Comparison of ENCODE assay signal across 9 cellular contexts in the genomic region with DNA sequence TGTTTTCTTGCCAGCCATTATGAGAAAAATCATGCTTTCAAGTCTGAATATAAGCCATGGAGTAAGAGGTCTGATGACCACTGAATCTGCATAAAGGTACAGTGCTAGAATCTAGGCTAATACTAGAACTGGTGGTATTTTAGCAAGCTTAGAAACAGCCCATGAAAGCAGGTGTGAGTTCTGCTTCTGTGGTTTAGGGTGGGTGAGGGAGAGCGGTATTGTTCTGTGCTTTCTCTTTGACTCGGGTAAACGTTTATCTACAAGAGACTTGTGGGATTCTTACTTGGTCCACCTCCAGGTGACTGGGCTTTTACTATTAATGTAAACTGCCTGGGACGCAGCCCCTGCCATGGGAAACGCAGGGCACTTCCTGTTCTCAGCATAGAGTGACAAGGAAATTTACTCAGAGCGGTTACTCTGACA. TPM values are rescaled to one million over a fixed set of nuclear protein-coding genes. Genes with fewer than 3 reads are reported as not detected.
DNase-seq lines count a peak whose midpoint lies in the region; ATAC-seq, FAIRE-seq and TF ChIP-seq lines count a peak whose summit lies in the region.
"Had no signal": no experiment of that assay in that cellular context is flagged by ENCODE, and none has a peak within 500 bp of the region (broad histone marks: within the 10 kb centered on the region; RNA-seq: fewer than 3 reads in every experiment).

No MANE protein-coding gene starts in this region.

- DNase-seq in stimulated activated CD4-positive, alpha-beta T cell treated with anti-CD3 and anti-CD28 coated beads, Interleukin-12 subunit alpha, Interleukin-12 subunit beta, amount 100 ng/mL, for 48 hours (ENCODE audit: low read depth in 2 of 3, low spot score in 1 of 3) = peak in 2 of 3 donors; percentile 5 to 8
- no peak for DNase-seq in stimulated activated CD4-positive, alpha-beta T cell treated with anti-CD3 and anti-CD28 coated beads, Interleukin-12 subunit alpha, Interleukin-12 subunit beta, amount 100 ng/mL, for 4 hours
- peak; percentile 95 for DNase-seq in GM12878 (ENCODE audit: low read depth, low spot score)
- no peak for DNase-seq in upper lobe of right lung
- DNase-seq in NCI-H2107 (lab: John Stamatoyannopoulos, UW) = no peak
- no peak for DNase-seq in G401 (ENCODE audit: low spot score)
- no peak for DNase-seq in activated effector memory CD4-positive, alpha-beta T cell treated with Interleukin-2 at 50 U/mL for 16 hours

- H3K9ac ChIP-seq in GM12878 (ENCODE audit: control insufficient read depth, insufficient read depth, low read length) = peak overlapping the region; percentile 46

- in situ Hi-C loops in GM12878 (cut with MboI) = no loop called here
- in situ Hi-C loops in G401 (cut with HindIII; ENCODE audit: low sequenced_read_pairs) = no loop called here

- H3K9me3 ChIP-seq in GM12878 (replicated peaks; ENCODE audit: control insufficient read depth, insufficient read depth, low read length) (no peaks in the 10 kb centered on the region), upper lobe of right lung (no peaks in the 10 kb centered on the region)

- TF ChIP-seq POLR2A in GM12878 (IDR thresholded peaks at IDR 0.05; ENCODE audit: low read depth, low read length) = no peak

- peak overlapping the region; percentile 39; the same call in 1 of the 2 replicates for H2AFZ ChIP-seq in GM12878 (ENCODE audit: control insufficient read depth, low read depth, low read length)

- H3K79me2 ChIP-seq in GM12878 (ENCODE audit: control insufficient read depth, insufficient read depth, low read length) = no peaks in the 10 kb centered on the region

- H3K27me3 ChIP-seq in GM12878 (replicated peaks in 1 of 2; ENCODE audit: control insufficient read depth in 2 of 2, insufficient read depth in 2 of 2, low read length in 1 of 2) (no peaks in the 10 kb centered on the region), upper lobe of right lung (no peaks in the 10 kb centered on the region)

- no peak for TF ChIP-seq RAD21 in GM12878 (IDR thresholded peaks at IDR 0.05; ENCODE audit: insufficient read depth, low read depth, low read length)

- no TSS peak for BruUV-seq in GM12878 (replicated peaks; lab: Mats Ljungman, UMichigan)

- H3K4me1 ChIP-seq in GM12878 (ENCODE audit: control insufficient read depth, insufficient read depth, low read length) (peaks cover 25% of the 10 kb centered on the region), upper lobe of right lung (peaks cover 35% of the 10 kb centered on the region)

- no peaks in the 10 kb centered on the region for H3K36me3 ChIP-seq in GM12878 (ENCODE audit: control insufficient read depth in 2 of 2, insufficient read depth in 2 of 2, low read length in 1 of 2)
- peaks cover 33% of the 10 kb centered on the region for H3K36me3 ChIP-seq in upper lobe of right lung

- H3K27ac ChIP-seq in GM12878 (ENCODE audit: control insufficient read depth, insufficient read depth) (peak overlapping the region; percentile 84), upper lobe of right lung (peak overlapping the region; percentile 82)

- SMC1A ChIA-PET in GM12878 (lab: Charles Lee; ENCODE audit: uncharacterized antibody, unreplicated experiment) = interaction anchor here (0.8 to 4.6 kb wide), 29 partner anchors 9 to 247 kb away, joined by 3 to 63 read pairs (median 6); no protein-coding TSS in a partner anchor

- TF ChIP-seq CTCF in GM12878 (IDR thresholded peaks at IDR 0.05 in 2 of 3, conservative IDR thresholded peaks at IDR 0.05 in 1 of 3; ENCODE audit: control insufficient read depth in 2 of 3, extremely low read depth in 1 of 3, insufficient read depth in 1 of 3, low read depth in 3 of 3, low read length in 3 of 3) (no peak), upper lobe of right lung (IDR thresholded peaks at IDR 0.05) (no peak)

- 12% methylated on average over 6 of the region's 6 CpGs for WGBS in GM12878 (ENCODE audit: insufficient coverage, insufficient replicate concordance, low lambda C conversion rate, missing lambda C conversion rate)

- H3K4me2 ChIP-seq in GM12878 (ENCODE audit: control insufficient read depth, insufficient read depth) = peak overlapping the region; percentile 61

- peak; percentile 98 for FAIRE-seq in GM12878 (lab: Jason Lieb, UNC)

- CTCF ChIA-PET in GM12878 (lab: Yijun Ruan, JAX) = interaction anchor here (0.6 to 2.9 kb wide), 22 partner anchors 13 to 294 kb away, joined by 3 to 15 read pairs (median 4); no protein-coding TSS in a partner anchor

- TF ChIP-seq EP300 in GM12878 (IDR thresholded peaks at IDR 0.05; ENCODE audit: borderline replicate concordance in 1 of 2, control insufficient read depth in 1 of 2, low read depth in 2 of 2, low read length in 2 of 2) = peak; percentile 68 to 89; a peak in 3 of 4 replicates

- peak; percentile 92 for ATAC-seq in HG03108 (IDR thresholded peaks at IDR 0.05; ENCODE audit: unreplicated experiment)
- peak; percentile 93 for ATAC-seq in GM12878
- no peak for ATAC-seq in upper lobe of right lung

- POLR2A ChIA-PET in GM12878 (lab: Charles Lee) = interaction anchor here (0.5 to 2.3 kb wide), 4 partner anchors 9 to 79 kb away, joined by 5 to 18 read pairs (median 10); no protein-coding TSS in a partner anchor

- peak overlapping the region; percentile 15 for H3K4me3 ChIP-seq in GM12878
- H3K4me3 ChIP-seq in upper lobe of right lung = no peak overlapping the region

- intact Hi-C loops in GM12878 (cut with micrococcal nuclease; ENCODE audit: unreplicated experiment) = loop anchor here (1.0 to 5.0 kb wide), 4 partner anchors 14 to 175 kb away; no protein-coding TSS in a partner anchor
- intact Hi-C loops in upper lobe of right lung (cut with DNase I) = no loop called here

- RAD21 ChIA-PET in GM12878 (lab: Charles Lee; ENCODE audit: unreplicated experiment) = interaction anchor here (0.7 to 4.4 kb wide), 16 partner anchors 9 to 137 kb away, joined by 3 to 47 read pairs (median 7); no protein-coding TSS in a partner anchor

- H4K20me1 ChIP-seq in GM12878 (ENCODE audit: control insufficient read depth, insufficient read depth) = no peaks in the 10 kb centered on the region

TF ChIP-seq in GM12878, 131 proteins besides CTCF, POLR2A, EP300 and RAD21 (continues in another document):
- TF ChIP-seq NR2F1 (conservative IDR thresholded peaks at IDR 0.05) (peak; percentile 34; the same call in 1 of the 2 replicates), FOXM1 (IDR thresholded peaks at IDR 0.05; ENCODE audit: low read depth, low read length) (no peak), MEF2B (IDR thresholded peaks at IDR 0.05; ENCODE audit: partially characterized antibody, poor library complexity, severe bottlenecking) (no peak), HDAC6 (IDR thresholded peaks at IDR 0.05; ENCODE audit: unreplicated experiment) (no peak), SRF (IDR thresholded peaks at IDR 0.05; ENCODE audit: low read depth in 2 of 2, low read length in 2 of 2) (no peak), MXI1 (IDR thresholded peaks at IDR 0.05; ENCODE audit: low read depth, low read length) (no peak), EED (IDR thresholded peaks at IDR 0.05; ENCODE audit: low read depth) (peak; percentile 77), NRF1 (conservative IDR thresholded peaks at IDR 0.05; ENCODE audit: low read depth, low read length) (no peak), CHD4 (IDR thresholded peaks at IDR 0.05) (no peak), WRNIP1 (IDR thresholded peaks at IDR 0.05; ENCODE audit: borderline replicate concordance, low read depth, low read length) (no peak), HCFC1 (IDR thresholded peaks at IDR 0.05; ENCODE audit: low read length) (no peak), BHLHE40 (IDR thresholded peaks at IDR 0.05; ENCODE audit: borderline replicate concordance in 1 of 2, low read depth in 2 of 2, low read length in 1 of 2) (peak; percentile 59 to 81; a peak in 3 of 4 replicates)
- TF ChIP-seq, protein P1, sequence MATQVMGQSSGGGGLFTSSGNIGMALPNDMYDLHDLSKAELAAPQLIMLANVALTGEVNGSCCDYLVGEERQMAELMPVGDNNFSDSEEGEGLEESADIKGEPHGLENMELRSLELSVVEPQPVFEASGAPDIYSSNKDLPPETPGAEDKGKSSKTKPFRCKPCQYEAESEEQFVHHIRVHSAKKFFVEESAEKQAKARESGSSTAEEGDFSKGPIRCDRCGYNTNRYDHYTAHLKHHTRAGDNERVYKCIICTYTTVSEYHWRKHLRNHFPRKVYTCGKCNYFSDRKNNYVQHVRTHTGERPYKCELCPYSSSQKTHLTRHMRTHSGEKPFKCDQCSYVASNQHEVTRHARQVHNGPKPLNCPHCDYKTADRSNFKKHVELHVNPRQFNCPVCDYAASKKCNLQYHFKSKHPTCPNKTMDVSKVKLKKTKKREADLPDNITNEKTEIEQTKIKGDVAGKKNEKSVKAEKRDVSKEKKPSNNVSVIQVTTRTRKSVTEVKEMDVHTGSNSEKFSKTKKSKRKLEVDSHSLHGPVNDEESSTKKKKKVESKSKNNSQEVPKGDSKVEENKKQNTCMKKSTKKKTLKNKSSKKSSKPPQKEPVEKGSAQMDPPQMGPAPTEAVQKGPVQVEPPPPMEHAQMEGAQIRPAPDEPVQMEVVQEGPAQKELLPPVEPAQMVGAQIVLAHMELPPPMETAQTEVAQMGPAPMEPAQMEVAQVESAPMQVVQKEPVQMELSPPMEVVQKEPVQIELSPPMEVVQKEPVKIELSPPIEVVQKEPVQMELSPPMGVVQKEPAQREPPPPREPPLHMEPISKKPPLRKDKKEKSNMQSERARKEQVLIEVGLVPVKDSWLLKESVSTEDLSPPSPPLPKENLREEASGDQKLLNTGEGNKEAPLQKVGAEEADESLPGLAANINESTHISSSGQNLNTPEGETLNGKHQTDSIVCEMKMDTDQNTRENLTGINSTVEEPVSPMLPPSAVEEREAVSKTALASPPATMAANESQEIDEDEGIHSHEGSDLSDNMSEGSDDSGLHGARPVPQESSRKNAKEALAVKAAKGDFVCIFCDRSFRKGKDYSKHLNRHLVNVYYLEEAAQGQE (IDR thresholded peaks at IDR 0.05; ENCODE audit: low read depth, low read length) = no peak

RNA-seq across cellular contexts. Expression of a gene that starts 55.2 kb away (rescaled TPM):
- not detected in 2 replicates for total RNA-seq in GM12878 (2013; cell fraction: nucleolus; rRNA removed)
- total RNA-seq in GM12878 (2014; rRNA removed) (not detected in 2 replicates), GM12878 (2014; rRNA removed; fragmentation: Illumina TruSeq; extraction: Trizol) (not detected in 2 replicates), GM12878 (2021) (not detected in 2 replicates), upper lobe of right lung (not detected)
- not detected for polyA plus RNA-seq in GM12878 (2011; ENCODE audit: low read depth)
- polyA plus RNA-seq in GM12878 (2011; rRNA removed) (not detected in 2 replicates), GM12878 (2014; fragmentation: Illumina TruSeq; extraction: Trizol) (not detected in 2 replicates), GM12878 (2014; fragmentation: Nextera tagmentation; extraction: Ambion mirVana) (not detected), GM12878 (2014; rRNA removed) (not detected in 2 replicates), GM12878 (2016; fragmentation: Nextera tagmentation; extraction: Ambion mirVana) (not detected)
- polyA plus RNA-seq in GM12878 (2011; cell fraction: cytosol; rRNA removed) = 0.13 TPM in 1 of 2 replicates, not detected in the other
- 0.15 TPM in 1 of 2 replicates, not detected in the other for polyA plus RNA-seq in GM12878 (2011; cell fraction: nucleus; rRNA removed)
- polyA plus RNA-seq in GM12878 (2012) = not detected in 2 replicates
- polyA minus RNA-seq in GM12878 (2011; rRNA and poly(A)+ RNA removed) = not detected in 2 replicates
- polyA minus RNA-seq in GM12878 (2011; cell fraction: cytosol; rRNA and poly(A)+ RNA removed) = not detected in 2 replicates
- not detected in 2 replicates for polyA minus RNA-seq in GM12878 (2011; cell fraction: nucleus; rRNA and poly(A)+ RNA removed)
- 0.51 and 0.68 TPM in 2 replicates for total RNA-seq in G401 (2014; rRNA removed; shearing (Covaris generic))
- total RNA-seq: myocyte had no signal

Comparison
In these comparisons a context has a peak if more than half of its experiments do, and no peak if none do; other contexts are left out.
1. DNase-seq: peak in stimulated activated CD4-positive, alpha-beta T cell treated with anti-CD3 and anti-CD28 coated beads, Interleukin-12 subunit alpha, Interleukin-12 subunit beta, amount 100 ng/mL, for 48 hours (2 of 3) and GM12878 (single experiment); none in stimulated activated CD4-positive, alpha-beta T cell treated with anti-CD3 and anti-CD28 coated beads, Interleukin-12 subunit alpha, Interleukin-12 subunit beta, amount 100 ng/mL, for 4 hours (single experiment), upper lobe of right lung (single experiment), NCI-H2107 (single experiment), G401 (single experiment) and activated effector memory CD4-positive, alpha-beta T cell treated with Interleukin-2 at 50 U/mL for 16 hours (single experiment).